In genomic region chr7:133683182-133683454, GRCh38 we compare ENCODE assay signal across 20 cellular contexts.
DNase-seq lines count a peak whose midpoint lies in the region; ATAC-seq, FAIRE-seq and TF ChIP-seq lines count a peak whose summit lies in the region.
"Had no signal": no experiment of that assay in that cellular context is flagged by ENCODE, and none has a peak within 500 bp of the region (broad histone marks: within the 10 kb centered on the region; RNA-seq: fewer than 3 reads in every experiment).

No MANE protein-coding gene starts in this region.

- no peaks in the 10 kb centered on the region for H3K9me3 ChIP-seq in KOPT-K1 (ENCODE audit: insufficient read depth, low read length, poor library complexity, severe bottlenecking)
- no peaks in the 10 kb centered on the region for H3K9me3 ChIP-seq in K562 (replicated peaks; ENCODE audit: control insufficient read depth, insufficient read depth, low read depth, low read length)
- H3K9me3 ChIP-seq in small intestine (ENCODE audit: control insufficient read depth, low read depth) = no peaks in the 10 kb centered on the region
- H3K9me3 ChIP-seq in H9 (ENCODE audit: control insufficient read depth, low read depth, low read length) = no peaks in the 10 kb centered on the region
- H3K9me3 ChIP-seq: BE2C had no signal

- TF ChIP-seq EP300 in K562 (IDR thresholded peaks at IDR 0.05; ENCODE audit: low read length) = no peak

- H3K9me3 Mint-ChIP-seq in activated CD4-positive, alpha-beta T cell treated with anti-CD3 and anti-CD28 coated beads, Interleukin-2, amount 10 ng/mL, durations not matched to agents 24 days and 14 days = no peaks in the 10 kb centered on the region
- no peaks in the 10 kb centered on the region for H3K9me3 Mint-ChIP-seq in H9
- H3K9me3 Mint-ChIP-seq: CD4-positive, CD25-positive, alpha-beta regulatory T cell; CD8-positive, alpha-beta memory T cell; HFFc6 had no signal

- H3K27me3 Mint-ChIP-seq in activated CD4-positive, alpha-beta T cell treated with anti-CD3 and anti-CD28 coated beads, Interleukin-2, amount 10 ng/mL, durations not matched to agents 24 days and 14 days = no peaks in the 10 kb centered on the region
- no peaks in the 10 kb centered on the region for H3K27me3 Mint-ChIP-seq in H9 (ENCODE audit: low read depth)
- H3K27me3 Mint-ChIP-seq: CD4-positive, CD25-positive, alpha-beta regulatory T cell; CD8-positive, alpha-beta memory T cell had no signal

- no peak overlapping the region for H3K4ac ChIP-seq in mesendoderm (ENCODE audit: low read depth, low read length)
- H3K4ac ChIP-seq in H9 (ENCODE audit: low read depth, low read length) = no peak overlapping the region

- no peaks in the 10 kb centered on the region for H3K23me2 ChIP-seq in H9 (ENCODE audit: insufficient read length, low read depth, low read length, poor library complexity, severe bottlenecking)

- no peak for TF ChIP-seq POLR2A in K562 (conservative IDR thresholded peaks at IDR 0.05)

- no peak overlapping the region for H4K8ac ChIP-seq in mesendoderm (ENCODE audit: low read depth, low read length)
- H4K8ac ChIP-seq in H9 (replicated peaks; ENCODE audit: insufficient read length, low read depth, low read length) = no peak overlapping the region

- TF ChIP-seq RAD21 in K562 (CRISPR knock-in tag; conservative IDR thresholded peaks at IDR 0.05 in 1 of 2, IDR thresholded peaks at IDR 0.05 in 1 of 2) = no peak

- no peaks in the 10 kb centered on the region for H3K4me1 Mint-ChIP-seq in activated CD4-positive, alpha-beta T cell treated with anti-CD3 and anti-CD28 coated beads, Interleukin-2, amount 10 ng/mL, durations not matched to agents 24 days and 14 days
- H3K4me1 Mint-ChIP-seq in H9 = peaks cover 23 to 30% of the 10 kb centered on the region in 2 experiments
- H3K4me1 Mint-ChIP-seq: CD8-positive, alpha-beta memory T cell had no signal

- H4K20me1 ChIP-seq in K562 (replicated peaks; ENCODE audit: control insufficient read depth, insufficient read depth, low read length) (no peaks in the 10 kb centered on the region), H9 (ENCODE audit: control insufficient read depth, insufficient read depth, insufficient read length) (no peaks in the 10 kb centered on the region)

- no peak for TF ChIP-seq CTCF in K562 (IDR thresholded peaks at IDR 0.05 in 2 of 3, conservative IDR thresholded peaks at IDR 0.05 in 1 of 3; ENCODE audit: insufficient read depth in 2 of 3, low read depth in 1 of 3, low read length in 3 of 3)
- TF ChIP-seq CTCF in H9 (conservative IDR thresholded peaks at IDR 0.05) = no peak

- no peak overlapping the region for H3K23ac ChIP-seq in mesendoderm (ENCODE audit: low read length)
- H3K23ac ChIP-seq in H9 (ENCODE audit: insufficient read length, low read depth, low read length) = no peak overlapping the region

- H2AFZ ChIP-seq in K562 (ENCODE audit: low read depth, low read length) (no peak overlapping the region), H9 (ENCODE audit: low read length) (no peak overlapping the region)
- H2AFZ ChIP-seq: GM23248 had no signal

- H3K36me3 Mint-ChIP-seq in activated CD4-positive, alpha-beta T cell treated with anti-CD3 and anti-CD28 coated beads, Interleukin-2, amount 10 ng/mL, durations not matched to agents 24 days and 14 days (ENCODE audit: low read depth) = peaks cover 2% of the 10 kb centered on the region
- peaks cover 0 to 2% (median 0%) of the 10 kb centered on the region in 3 experiments; a peak in 2 of 7 replicates for H3K36me3 Mint-ChIP-seq in H9 (ENCODE audit: insufficient read depth in 1 of 3, low read depth in 3 of 3)

- peak in 1 of 4 experiments; percentile 10 for DNase-seq in K562 (ENCODE audit: extremely low read depth in 1 of 4, low spot score in 3 of 4)
- DNase-seq in mesendoderm = peak; percentile 88
- DNase-seq in small intestine = peak; percentile 5
- no peak for DNase-seq in activated CD4-positive, alpha-beta T cell treated with anti-CD3 and anti-CD28 coated beads, Interleukin-2, amount 10 ng/mL, durations not matched to agents 24 days and 14 days
- no peak for DNase-seq in H9
- DNase-seq: ACHN; BE2C; C1 segment of cervical spinal cord; CD8-positive, alpha-beta memory T cell; COR-L47; GM23248; HCEC 1CT; HFFc6 had no signal

- no peak overlapping the region for H4K5ac ChIP-seq in mesendoderm (ENCODE audit: low read length)
- no peak overlapping the region for H4K5ac ChIP-seq in H9 (ENCODE audit: insufficient read length, low read depth, low read length)

- H2BK5ac ChIP-seq in mesendoderm (ENCODE audit: low read length) = no peak overlapping the region
- H2BK5ac ChIP-seq in H9 (ENCODE audit: insufficient read length, low read length) = no peak overlapping the region

- H3K18ac ChIP-seq in mesendoderm (ENCODE audit: low read length) (no peak overlapping the region), H9 (ENCODE audit: insufficient read length, low read depth, low read length) (no peak overlapping the region)

- peak overlapping the region; percentile 41 for H3K27ac ChIP-seq in KOPT-K1 (ENCODE audit: low read depth, low read length, poor library complexity, severe bottlenecking)
- no peak overlapping the region for H3K27ac ChIP-seq in K562 (ENCODE audit: extremely low read depth, low read depth, low read length)
- no peak overlapping the region for H3K27ac ChIP-seq in mesendoderm (ENCODE audit: low read depth, low read length)
- H3K27ac ChIP-seq in small intestine (ENCODE audit: low read depth in 1 of 2, low read length in 1 of 2) = no peak overlapping the region
- no peak overlapping the region for H3K27ac ChIP-seq in H9 (ENCODE audit: insufficient read length, low read depth, low read length)
- H3K27ac ChIP-seq: GM23248 had no signal

- POLR2A ChIA-PET in K562 (lab: Yijun Ruan, JAX) = interaction anchor here (1.3 kb wide), 1 partner anchor 17 kb away, joined by 3 read pairs; no protein-coding TSS in a partner anchor

- H4K91ac ChIP-seq in H9 (ENCODE audit: insufficient read length, low read depth, low read length) = no peak overlapping the region

- in situ Hi-C loops in K562 (cut with MboI) = no loop called here

- CTCF ChIA-PET in K562 (lab: Yijun Ruan, JAX; ENCODE audit: low intra/inter-chr PET ratio) = no interaction called here

- 30% methylated on average over 2 of the region's 2 CpGs for WGBS in K562 (ENCODE audit: insufficient coverage, low coverage, missing lambda C conversion rate)
- WGBS in mesendoderm (ENCODE audit: extremely low coverage, insufficient coverage, low lambda C conversion rate) = no CpG with 5 or more reads among the region's 2 CpGs
- 47 to 70% (median 56%) methylated on average over 2 of the region's 2 CpGs for WGBS in small intestine, 3 donors
- WGBS in H9 (ENCODE audit: extremely low coverage, insufficient read length, low lambda C conversion rate) = no CpG with 5 or more reads among the region's 2 CpGs

- H2BK12ac ChIP-seq in H9 (ENCODE audit: insufficient read length, low read depth, low read length) = no peak overlapping the region

- H3K36me3 ChIP-seq in KOPT-K1 (ENCODE audit: insufficient read depth, low read length) (no peaks in the 10 kb centered on the region), K562 (ENCODE audit: control insufficient read depth, insufficient read depth, low read length) (no peaks in the 10 kb centered on the region), mesendoderm (ENCODE audit: control insufficient read depth, insufficient read depth, low read length) (no peaks in the 10 kb centered on the region), small intestine (ENCODE audit: control insufficient read depth in 2 of 2, insufficient read depth in 2 of 2, low read length in 2 of 2) (no peaks in the 10 kb centered on the region)
- H3K36me3 ChIP-seq: BE2C had no signal

- H3K4me3 Mint-ChIP-seq in activated CD4-positive, alpha-beta T cell treated with anti-CD3 and anti-CD28 coated beads, Interleukin-2, amount 10 ng/mL, durations not matched to agents 24 days and 14 days = no peak overlapping the region
- H3K4me3 Mint-ChIP-seq in H9 = no peak overlapping the region
- H3K4me3 Mint-ChIP-seq: CD4-positive, CD25-positive, alpha-beta regulatory T cell; CD8-positive, alpha-beta memory T cell; HFFc6 had no signal

- no peak overlapping the region for H3K4me2 ChIP-seq in K562 (ENCODE audit: insufficient read depth, low read length)
- no peak overlapping the region for H3K4me2 ChIP-seq in mesendoderm (ENCODE audit: low read length)
- H3K4me2 ChIP-seq in H9 (ENCODE audit: insufficient read depth, insufficient read length, low read length) = no peak overlapping the region

- intact Hi-C loops in K562 (cut with micrococcal nuclease) = no loop called here
- intact Hi-C loops in activated CD4-positive, alpha-beta T cell treated with anti-CD3 and anti-CD28 coated beads, Interleukin-2, amount 10 ng/mL, durations not matched to agents 24 days and 14 days (cut with micrococcal nuclease) = no loop called here

- H3K79me1 ChIP-seq in mesendoderm (ENCODE audit: low read length) (no peaks in the 10 kb centered on the region), H9 (ENCODE audit: insufficient read depth, low read depth, low read length, poor library complexity, severe bottlenecking) (no peaks in the 10 kb centered on the region)

- H3K56ac ChIP-seq in mesendoderm (ENCODE audit: low read length) (no peak overlapping the region), H9 (ENCODE audit: insufficient read length, low read depth, low read length) (no peak overlapping the region)

- no peak overlapping the region for H2BK20ac ChIP-seq in H9 (ENCODE audit: low read depth, low read length, poor library complexity, severe bottlenecking)

- H3K4me1 ChIP-seq in K562 (replicated peaks in 1 of 2; ENCODE audit: control insufficient read depth in 2 of 2, insufficient read depth in 2 of 2, low read length in 2 of 2) = peaks cover 0 to 4% of the 10 kb centered on the region in 2 experiments; a peak in 2 of 5 replicates
- H3K4me1 ChIP-seq in mesendoderm (ENCODE audit: control insufficient read depth, low read depth, low read length) = peaks cover 3% of the 10 kb centered on the region
- H3K4me1 ChIP-seq in small intestine (ENCODE audit: control insufficient read depth in 2 of 2, insufficient read depth in 1 of 2, low read depth in 1 of 2, low read length in 1 of 2) = no peaks in the 10 kb centered on the region
- H3K4me1 ChIP-seq in H9 (ENCODE audit: insufficient read depth, low read length) = no peaks in the 10 kb centered on the region

- no peak overlapping the region for H3K27ac Mint-ChIP-seq in activated CD4-positive, alpha-beta T cell treated with anti-CD3 and anti-CD28 coated beads, Interleukin-2, amount 10 ng/mL, durations not matched to agents 24 days and 14 days
- no peak overlapping the region; a peak in 1 of 7 replicates for H3K27ac Mint-ChIP-seq in H9
- H3K27ac Mint-ChIP-seq: CD4-positive, CD25-positive, alpha-beta regulatory T cell; HFFc6 had no signal

- ATAC-seq in K562 (no peak), HG02610 (IDR thresholded peaks at IDR 0.05; ENCODE audit: unreplicated experiment) (no peak)

- BruUV-seq in K562 (replicated peaks; lab: Mats Ljungman, UMichigan) = no TSS peak

- H3K9ac ChIP-seq in K562 (ENCODE audit: insufficient read depth in 1 of 2, low read depth in 2 of 2, low read length in 2 of 2) (no peak overlapping the region), mesendoderm (ENCODE audit: low read length) (no peak overlapping the region), H9 (ENCODE audit: extremely low read depth, insufficient read length, low read length) (no peak overlapping the region)
- H3K9ac ChIP-seq: GM23248 had no signal

- H3K4me3 ChIP-seq in K562 (no peak overlapping the region), mesendoderm (ENCODE audit: low read length) (no peak overlapping the region), small intestine (ENCODE audit: low read depth in 1 of 2, low read length in 2 of 2) (no peak overlapping the region)
- H3K4me3 ChIP-seq: GM23248 had no signal

- no peaks in the 10 kb centered on the region for H3K79me2 ChIP-seq in K562 (ENCODE audit: control insufficient read depth, insufficient read depth, low read length)
- no peaks in the 10 kb centered on the region for H3K79me2 ChIP-seq in mesendoderm (ENCODE audit: control insufficient read depth, insufficient read depth, low read length)
- H3K79me2 ChIP-seq in H9 (ENCODE audit: insufficient read depth, low read length) = no peaks in the 10 kb centered on the region

- H3K14ac ChIP-seq in H9 (ENCODE audit: insufficient read depth, low read length) = no peak overlapping the region

- no peak overlapping the region for H3T11ph ChIP-seq in H9 (ENCODE audit: low read length)

- no peaks in the 10 kb centered on the region for H3K9me1 ChIP-seq in K562 (ENCODE audit: control insufficient read depth, insufficient read depth, low read length)

- no peak for FAIRE-seq in K562 (lab: Jason Lieb, UNC)
- FAIRE-seq in small intestine (lab: Jason Lieb, UNC) = no peak
- FAIRE-seq: D721Med, G401.6, GM12891, GM19239 had no signal

- H3K27me3 ChIP-seq in K562 (ENCODE audit: control insufficient read depth in 2 of 2, insufficient read depth in 2 of 2, low read length in 2 of 2) (no peaks in the 10 kb centered on the region), mesendoderm (ENCODE audit: insufficient read depth, low read length, poor library complexity) (no peaks in the 10 kb centered on the region), small intestine (ENCODE audit: control insufficient read depth in 2 of 2, insufficient read depth in 2 of 2, low read length in 2 of 2) (no peaks in the 10 kb centered on the region), H9 (ENCODE audit: insufficient read depth, low read length) (no peaks in the 10 kb centered on the region)
- H3K27me3 ChIP-seq: BE2C had no signal

- H2BK120ac ChIP-seq in mesendoderm (ENCODE audit: low read depth, low read length) = no peak overlapping the region
- H2BK120ac ChIP-seq in H9 (ENCODE audit: low read depth, low read length, poor library complexity, severe bottlenecking) = no peak overlapping the region

- H2BK15ac ChIP-seq in mesendoderm (replicated peaks; ENCODE audit: low read depth) (no peak overlapping the region), H9 (ENCODE audit: low read depth, low read length) (no peak overlapping the region)

- no peak overlapping the region for H2AK5ac ChIP-seq in mesendoderm (ENCODE audit: low read length)
- no peak overlapping the region for H2AK5ac ChIP-seq in H9 (ENCODE audit: insufficient read length, low read length)

Comparison
In these comparisons a context has a peak if more than half of its experiments do, and no peak if none do; other contexts are left out.
1. DNase-seq: peak in mesendoderm (single experiment) and small intestine (single experiment); none in activated CD4-positive, alpha-beta T cell treated with anti-CD3 and anti-CD28 coated beads, Interleukin-2, amount 10 ng/mL, durations not matched to agents 24 days and 14 days (single experiment) and H9 (single experiment).